In the genomic region with DNA sequence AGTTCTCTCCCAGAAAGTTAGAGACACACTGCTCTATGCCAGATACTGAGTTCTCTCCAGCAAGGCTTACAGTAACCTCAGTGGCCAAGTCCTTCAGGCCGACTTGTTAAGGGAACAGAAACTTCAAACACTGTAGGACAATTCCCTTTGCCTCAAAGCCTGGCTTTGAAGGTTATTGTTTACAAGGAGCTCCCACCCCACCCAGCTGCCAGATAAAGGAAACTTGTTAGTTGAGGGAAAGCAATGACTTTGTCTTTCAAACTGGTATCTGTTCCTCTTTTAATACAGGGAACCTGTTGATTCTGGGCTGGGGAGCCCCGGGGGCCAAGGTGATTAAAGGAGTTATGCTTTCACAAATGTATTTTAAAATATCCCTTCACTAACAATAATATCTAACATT, we compare ENCODE assay signal across 10 cellular contexts. TPM values are rescaled to one million over a fixed set of nuclear protein-coding genes. Genes with fewer than 3 reads are reported as not detected.
DNase-seq lines count a peak whose midpoint lies in the region; ATAC-seq lines count a peak whose summit lies in the region.
"Had no signal": no experiment of that assay in that cellular context is flagged by ENCODE, and none has a peak within 500 bp of the region (broad histone marks: within the 10 kb centered on the region; RNA-seq: fewer than 3 reads in every experiment).

No MANE protein-coding gene starts in this region.

- no peak overlapping the region for H3K27ac ChIP-seq in right cardiac atrium (ENCODE audit: low read length)

- H3K9me3 ChIP-seq in right cardiac atrium (ENCODE audit: control insufficient read depth, low read length) = no peaks in the 10 kb centered on the region

- no peak overlapping the region for H3K27ac Mint-ChIP-seq in natural killer cell treated with Interleukin-12 subunit alpha and Interleukin-12 subunit beta and Interleukin-15 and Interleukin-18, amount 100 ng/mL, for 72 hours
- H3K27ac Mint-ChIP-seq: activated T-helper 2 cell treated with anti-CD3 and anti-CD28 coated beads, Interferon-gamma antibody, Interleukin-2, Interleukin-4, amounts not matched to agents 10 μg/mL and 5 μg/mL and 100 μg/mL, durations not matched to agents 14 hours and 24 hours and 36 hours; CD8-positive, alpha-beta T cell had no signal

- peak; percentile 73 for ATAC-seq in GM21825 (IDR thresholded peaks at IDR 0.05; ENCODE audit: unreplicated experiment)
- ATAC-seq in right cardiac atrium = peak; percentile 36 to 61
- ATAC-seq in activated T-cell treated with anti-CD3 and anti-CD28 coated beads, Interleukin-2, amount 50 U/mL, for 4 hours = no peak
- no peak for ATAC-seq in natural killer cell treated with Interleukin-12 subunit alpha and Interleukin-12 subunit beta and Interleukin-15 and Interleukin-18, amount 100 ng/mL, for 72 hours
- ATAC-seq: CD8-positive, alpha-beta T cell had no signal

- H3K27me3 Mint-ChIP-seq in activated T-cell treated with anti-CD3 and anti-CD28 coated beads, Interleukin-2, amount 50 U/mL, for 4 hours (ENCODE audit: low read depth) = peaks cover 11% of the 10 kb centered on the region
- H3K27me3 Mint-ChIP-seq in natural killer cell treated with Interleukin-12 subunit alpha and Interleukin-12 subunit beta and Interleukin-15 and Interleukin-18, amount 100 ng/mL, for 72 hours = peaks cover 17 to 19% of the 10 kb centered on the region in 2 donors

- H3K4me3 Mint-ChIP-seq in activated T-cell treated with anti-CD3 and anti-CD28 coated beads, Interleukin-2, amount 50 U/mL, for 4 hours = no peak overlapping the region
- no peak overlapping the region for H3K4me3 Mint-ChIP-seq in natural killer cell treated with Interleukin-12 subunit alpha and Interleukin-12 subunit beta and Interleukin-15 and Interleukin-18, amount 100 ng/mL, for 72 hours
- H3K4me3 Mint-ChIP-seq: CD8-positive, alpha-beta T cell had no signal

- peak; percentile 57 for DNase-seq in ELF-1 (ENCODE audit: low read depth, low spot score)
- DNase-seq in MV-4-11 (lab: John Stamatoyannopoulos, UW) = peak; percentile 98
- no peak for DNase-seq in right cardiac atrium
- no peak for DNase-seq in dedifferentiated amniotic fluid mesenchymal stem cell (ENCODE audit: extremely low spot score)
- DNase-seq in activated T-cell treated with anti-CD3 and anti-CD28 coated beads, Interleukin-2, amount 50 U/mL, for 4 hours = no peak
- no peak for DNase-seq in natural killer cell treated with Interleukin-12 subunit alpha and Interleukin-12 subunit beta and Interleukin-15 and Interleukin-18, amount 100 ng/mL, for 72 hours (ENCODE audit: low spot score)
- DNase-seq in SHP77 treated with DMSO at 0.1 percent for 48 hours (lab: John Stamatoyannopoulos, UW) = no peak
- DNase-seq: CD8-positive, alpha-beta T cell had no signal

- 32% methylated on average over 2 of the region's 2 CpGs for WGBS in right cardiac atrium

- no peaks in the 10 kb centered on the region for H3K27me3 ChIP-seq in right cardiac atrium (ENCODE audit: control insufficient read depth, insufficient read depth)

- intact Hi-C loops in right cardiac atrium (cut with DNase I) = no loop called here

- no peaks in the 10 kb centered on the region for H3K9me3 Mint-ChIP-seq in activated T-cell treated with anti-CD3 and anti-CD28 coated beads, Interleukin-2, amount 50 U/mL, for 4 hours
- H3K9me3 Mint-ChIP-seq in natural killer cell treated with Interleukin-12 subunit alpha and Interleukin-12 subunit beta and Interleukin-15 and Interleukin-18, amount 100 ng/mL, for 72 hours = no peaks in the 10 kb centered on the region
- H3K9me3 Mint-ChIP-seq: activated T-helper 2 cell treated with anti-CD3 and anti-CD28 coated beads, Interferon-gamma antibody, Interleukin-2, Interleukin-4, amounts not matched to agents 10 μg/mL and 5 μg/mL and 100 μg/mL, durations not matched to agents 14 hours and 24 hours and 36 hours; CD8-positive, alpha-beta T cell had no signal

- no peak overlapping the region for H3K4me3 ChIP-seq in right cardiac atrium (ENCODE audit: low read length)

- no peaks in the 10 kb centered on the region for H3K36me3 Mint-ChIP-seq in activated T-cell treated with anti-CD3 and anti-CD28 coated beads, Interleukin-2, amount 50 U/mL, for 4 hours (ENCODE audit: insufficient read depth)
- H3K36me3 Mint-ChIP-seq in natural killer cell treated with Interleukin-12 subunit alpha and Interleukin-12 subunit beta and Interleukin-15 and Interleukin-18, amount 100 ng/mL, for 72 hours = no peaks in the 10 kb centered on the region
- H3K36me3 Mint-ChIP-seq: CD8-positive, alpha-beta T cell had no signal

- peaks cover 2% of the 10 kb centered on the region for H3K4me1 ChIP-seq in right cardiac atrium (ENCODE audit: control insufficient read depth, insufficient read depth, low read length)

- H3K4me1 Mint-ChIP-seq in activated T-cell treated with anti-CD3 and anti-CD28 coated beads, Interleukin-2, amount 50 U/mL, for 4 hours (ENCODE audit: low read depth) = no peaks in the 10 kb centered on the region
- H3K4me1 Mint-ChIP-seq in natural killer cell treated with Interleukin-12 subunit alpha and Interleukin-12 subunit beta and Interleukin-15 and Interleukin-18, amount 100 ng/mL, for 72 hours (ENCODE audit: low read depth in 2 of 2) = no peaks in the 10 kb centered on the region

RNA-seq across cellular contexts. Expression of gene CDKN1A, which starts 27.7 kb away (rescaled TPM):
- 10 to 100 TPM; 38.5 to 68.6 (median 52.9) TPM for total RNA-seq in right cardiac atrium
- polyA plus RNA-seq in right cardiac atrium = 59.8 TPM
- 10 to 100 TPM; 23.2 to 42.0 (median 28.3) TPM for total RNA-seq in activated T-cell treated with anti-CD3 and anti-CD28 coated beads, Interleukin-2, amount 50 U/mL, for 4 hours
- total RNA-seq in natural killer cell treated with Interleukin-12 subunit alpha and Interleukin-12 subunit beta and Interleukin-15 and Interleukin-18, amount 100 ng/mL, for 72 hours = 100 to 1,000 TPM; 176 to 617 TPM

RNA-seq across cellular contexts. Expression of gene RAB44, which starts 46.8 kb away (rescaled TPM):
- under 1 TPM in 2 of 4 donors, not detected in 2; 0.06 TPM for total RNA-seq in right cardiac atrium
- not detected for polyA plus RNA-seq in right cardiac atrium
- under 1 TPM in 2 of 3 donors, not detected in 1; 0.05 TPM for total RNA-seq in activated T-cell treated with anti-CD3 and anti-CD28 coated beads, Interleukin-2, amount 50 U/mL, for 4 hours
- total RNA-seq in natural killer cell treated with Interleukin-12 subunit alpha and Interleukin-12 subunit beta and Interleukin-15 and Interleukin-18, amount 100 ng/mL, for 72 hours = 1 to 10 TPM; 4.1 to 7.9 TPM
- total RNA-seq: activated T-helper 2 cell treated with anti-CD3 and anti-CD28 coated beads, Interferon-gamma antibody, Interleukin-2, Interleukin-4, amounts not matched to agents 10 μg/mL and 5 μg/mL and 100 μg/mL, durations not matched to agents 14 hours and 24 hours and 36 hours had no signal

RNA-seq across cellular contexts. Expression of gene SRSF3, which starts 56.7 kb away (rescaled TPM):
- total RNA-seq in right cardiac atrium = 100 to 1,000 TPM; 144 to 185 (median 151) TPM
- polyA plus RNA-seq in right cardiac atrium = 137 TPM
- total RNA-seq in activated T-cell treated with anti-CD3 and anti-CD28 coated beads, Interleukin-2, amount 50 U/mL, for 4 hours = 100 to 1,000 TPM; 751 to 800 (median 779) TPM
- total RNA-seq in natural killer cell treated with Interleukin-12 subunit alpha and Interleukin-12 subunit beta and Interleukin-15 and Interleukin-18, amount 100 ng/mL, for 72 hours = 100 to 1,000 TPM; 455 to 498 TPM

Comparison
In these comparisons a context has a peak if more than half of its experiments do, and no peak if none do; other contexts are left out.
1. DNase-seq: peak in ELF-1 (single experiment) and MV-4-11 (single experiment); none in right cardiac atrium (0 of 3), dedifferentiated amniotic fluid mesenchymal stem cell (single experiment), activated T-cell treated with anti-CD3 and anti-CD28 coated beads, Interleukin-2, amount 50 U/mL, for 4 hours (single experiment), natural killer cell treated with Interleukin-12 subunit alpha and Interleukin-12 subunit beta and Interleukin-15 and Interleukin-18, amount 100 ng/mL, for 72 hours (single experiment) and SHP77 treated with DMSO at 0.1 percent for 48 hours (single experiment).
2. ATAC-seq: peak in GM21825 (single experiment) and right cardiac atrium (2 of 2); none in activated T-cell treated with anti-CD3 and anti-CD28 coated beads, Interleukin-2, amount 50 U/mL, for 4 hours (0 of 2) and natural killer cell treated with Interleukin-12 subunit alpha and Interleukin-12 subunit beta and Interleukin-15 and Interleukin-18, amount 100 ng/mL, for 72 hours (0 of 2).
3. RNA of gene RAB44, which starts 46.8 kb away (total RNA-seq): 4.1 to 7.9 TPM in natural killer cell treated with Interleukin-12 subunit alpha and Interleukin-12 subunit beta and Interleukin-15 and Interleukin-18, amount 100 ng/mL, for 72 hours; 0.06 TPM in right cardiac atrium and 0.05 TPM in activated T-cell treated with anti-CD3 and anti-CD28 coated beads, Interleukin-2, amount 50 U/mL, for 4 hours; every median in the first group is over 4 times any median in the second.